1 cellular context compared by ENCODE assay signal in the genomic region with DNA sequence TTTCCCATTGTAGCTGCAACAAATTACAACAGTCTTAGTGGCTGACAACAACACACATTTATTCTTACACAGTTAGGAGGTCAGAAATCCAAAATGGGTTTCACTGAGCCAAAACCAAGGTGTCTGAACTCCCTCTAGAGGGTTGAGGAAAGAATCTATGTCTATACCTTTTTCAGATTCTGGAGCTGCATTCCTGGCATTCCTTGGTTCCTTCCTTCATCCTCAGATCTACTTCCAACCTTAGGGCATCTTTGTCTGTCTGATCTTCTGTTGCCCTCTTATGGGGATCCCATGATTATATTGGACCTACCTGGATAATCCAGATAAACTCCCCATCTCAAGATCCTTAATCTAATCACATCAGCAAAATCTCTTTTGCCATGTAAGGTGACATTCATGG.
TF ChIP-seq lines count a peak whose summit lies in the region.

No MANE protein-coding gene starts in this region.

TF ChIP-seq in H1, 55 proteins besides CTCF, POLR2A, EP300 and RAD21:
- TF ChIP-seq TEAD4 (IDR thresholded peaks at IDR 0.05; ENCODE audit: low read depth, low read length): peak; percentile 97
- no peak for TF ChIP-seq MAFK (IDR thresholded peaks at IDR 0.05; ENCODE audit: low read depth, low read length)
